ENCODE assay signal across 1 cellular context in the genomic region with DNA sequence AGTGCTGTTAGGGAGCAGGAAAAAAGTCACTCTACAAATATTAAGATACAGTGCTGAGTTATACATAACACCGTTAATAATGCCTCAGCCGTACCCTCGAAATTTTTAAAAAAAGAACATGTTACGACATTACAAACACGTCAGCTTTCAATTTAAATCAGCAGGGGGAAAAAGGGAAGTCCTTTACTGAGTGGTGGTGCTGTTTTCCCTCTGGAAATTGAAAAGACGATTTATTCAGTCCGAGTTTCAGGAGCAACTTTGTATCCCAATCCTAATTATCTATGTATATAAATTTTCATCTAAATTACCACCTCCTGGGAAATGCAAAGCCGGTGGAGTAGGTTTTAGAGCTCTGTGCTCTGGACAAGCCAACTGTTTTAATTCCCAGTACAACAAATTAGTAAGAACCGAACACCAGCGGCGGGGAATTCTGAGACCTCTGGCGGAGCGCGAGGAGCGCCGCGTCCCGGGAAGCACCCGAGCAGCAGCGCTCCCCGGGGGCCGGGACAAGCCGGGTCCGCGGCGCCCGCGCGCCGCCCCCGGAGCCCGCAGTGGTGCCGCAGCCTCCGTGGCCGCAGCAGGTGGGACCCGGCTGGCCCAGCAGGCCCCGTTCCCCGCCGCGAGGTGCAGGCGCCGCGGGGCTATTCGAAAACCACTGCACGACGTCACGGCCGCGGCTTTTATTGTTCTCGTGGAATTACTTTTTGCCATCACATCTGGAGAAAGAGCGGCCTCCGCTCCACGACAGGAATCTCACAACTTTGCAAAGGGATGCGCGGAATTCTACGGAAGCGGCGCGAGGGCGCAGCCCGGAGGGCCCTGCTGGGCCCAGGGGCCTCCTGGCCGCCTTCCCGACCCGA.
TF ChIP-seq lines count a peak whose summit lies in the region.

No MANE protein-coding gene starts in this region.

TF ChIP-seq in GM12878, 131 proteins besides CTCF, POLR2A, EP300 and RAD21 (continued from another document and continues in another):
- no peak for TF ChIP-seq EZH2 (IDR thresholded peaks at IDR 0.05; ENCODE audit: borderline replicate concordance, control insufficient read depth, low read depth, low read length)
- no peak for TF ChIP-seq KLF5 (IDR thresholded peaks at IDR 0.05; ENCODE audit: partially characterized antibody)
- TF ChIP-seq STAT1 (conservative IDR thresholded peaks at IDR 0.05): no peak
- no peak for TF ChIP-seq SP1 (IDR thresholded peaks at IDR 0.05; ENCODE audit: low read depth, low read length)
- no peak for TF ChIP-seq WRNIP1 (IDR thresholded peaks at IDR 0.05; ENCODE audit: borderline replicate concordance, low read depth, low read length)
- no peak for TF ChIP-seq POLR2AphosphoS2 (IDR thresholded peaks at IDR 0.05; ENCODE audit: low read depth, low read length)
- no peak for TF ChIP-seq ZNF384 (IDR thresholded peaks at IDR 0.05; ENCODE audit: borderline replicate concordance, low read depth, low read length)
- 0 out of 2 replicates have a peak, but pooled peaks have one; percentile 17 for TF ChIP-seq NKRF (conservative IDR thresholded peaks at IDR 0.05)
- TF ChIP-seq RB1 (IDR thresholded peaks at IDR 0.05; ENCODE audit: borderline replicate concordance): no peak
- no peak for TF ChIP-seq SIN3A (IDR thresholded peaks at IDR 0.05; ENCODE audit: low read depth, low read length)
- TF ChIP-seq NFYA (IDR thresholded peaks at IDR 0.05; ENCODE audit: borderline replicate concordance, low read depth, low read length): no peak
- no peak for TF ChIP-seq ZBTB4 (CRISPR knock-in tag; IDR thresholded peaks at IDR 0.05)
- TF ChIP-seq NR2C1 (IDR thresholded peaks at IDR 0.05): no peak
- TF ChIP-seq PKNOX1 (IDR thresholded peaks at IDR 0.05): no peak
- no peak for TF ChIP-seq SMARCA5 (IDR thresholded peaks at IDR 0.05)
- TF ChIP-seq TCF3 (IDR thresholded peaks at IDR 0.05; ENCODE audit: borderline replicate concordance, insufficient read depth, low read depth, low read length): 0 out of 2 replicates have a peak, but pooled peaks have one; percentile 38
- no peak for TF ChIP-seq SMAD1 (IDR thresholded peaks at IDR 0.05; ENCODE audit: low read depth, partially characterized antibody)
- TF ChIP-seq CHD1 (IDR thresholded peaks at IDR 0.05; ENCODE audit: low read depth, low read length): 0 out of 2 replicates have a peak, but pooled peaks have one; percentile 22
- peak; percentile 2 for TF ChIP-seq IKZF1 (conservative IDR thresholded peaks at IDR 0.05)
- 0 out of 2 replicates have a peak, but pooled peaks have one; percentile 41 for TF ChIP-seq ATF2 (IDR thresholded peaks at IDR 0.05; ENCODE audit: low read length)
- TF ChIP-seq CHD2 (IDR thresholded peaks at IDR 0.05; ENCODE audit: borderline replicate concordance, low read depth, low read length): no peak
- no peak for TF ChIP-seq TCF7 (IDR thresholded peaks at IDR 0.05; ENCODE audit: borderline replicate concordance)
- 0 out of 2 replicates have a peak, but pooled peaks have one; percentile 26 for TF ChIP-seq IRF4 (IDR thresholded peaks at IDR 0.05; ENCODE audit: low read depth, low read length)
- TF ChIP-seq, protein P1, sequence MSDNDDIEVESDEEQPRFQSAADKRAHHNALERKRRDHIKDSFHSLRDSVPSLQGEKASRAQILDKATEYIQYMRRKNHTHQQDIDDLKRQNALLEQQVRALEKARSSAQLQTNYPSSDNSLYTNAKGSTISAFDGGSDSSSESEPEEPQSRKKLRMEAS (IDR thresholded peaks at IDR 0.05; ENCODE audit: low read depth, low read length): no peak
- TF ChIP-seq, protein P2, sequence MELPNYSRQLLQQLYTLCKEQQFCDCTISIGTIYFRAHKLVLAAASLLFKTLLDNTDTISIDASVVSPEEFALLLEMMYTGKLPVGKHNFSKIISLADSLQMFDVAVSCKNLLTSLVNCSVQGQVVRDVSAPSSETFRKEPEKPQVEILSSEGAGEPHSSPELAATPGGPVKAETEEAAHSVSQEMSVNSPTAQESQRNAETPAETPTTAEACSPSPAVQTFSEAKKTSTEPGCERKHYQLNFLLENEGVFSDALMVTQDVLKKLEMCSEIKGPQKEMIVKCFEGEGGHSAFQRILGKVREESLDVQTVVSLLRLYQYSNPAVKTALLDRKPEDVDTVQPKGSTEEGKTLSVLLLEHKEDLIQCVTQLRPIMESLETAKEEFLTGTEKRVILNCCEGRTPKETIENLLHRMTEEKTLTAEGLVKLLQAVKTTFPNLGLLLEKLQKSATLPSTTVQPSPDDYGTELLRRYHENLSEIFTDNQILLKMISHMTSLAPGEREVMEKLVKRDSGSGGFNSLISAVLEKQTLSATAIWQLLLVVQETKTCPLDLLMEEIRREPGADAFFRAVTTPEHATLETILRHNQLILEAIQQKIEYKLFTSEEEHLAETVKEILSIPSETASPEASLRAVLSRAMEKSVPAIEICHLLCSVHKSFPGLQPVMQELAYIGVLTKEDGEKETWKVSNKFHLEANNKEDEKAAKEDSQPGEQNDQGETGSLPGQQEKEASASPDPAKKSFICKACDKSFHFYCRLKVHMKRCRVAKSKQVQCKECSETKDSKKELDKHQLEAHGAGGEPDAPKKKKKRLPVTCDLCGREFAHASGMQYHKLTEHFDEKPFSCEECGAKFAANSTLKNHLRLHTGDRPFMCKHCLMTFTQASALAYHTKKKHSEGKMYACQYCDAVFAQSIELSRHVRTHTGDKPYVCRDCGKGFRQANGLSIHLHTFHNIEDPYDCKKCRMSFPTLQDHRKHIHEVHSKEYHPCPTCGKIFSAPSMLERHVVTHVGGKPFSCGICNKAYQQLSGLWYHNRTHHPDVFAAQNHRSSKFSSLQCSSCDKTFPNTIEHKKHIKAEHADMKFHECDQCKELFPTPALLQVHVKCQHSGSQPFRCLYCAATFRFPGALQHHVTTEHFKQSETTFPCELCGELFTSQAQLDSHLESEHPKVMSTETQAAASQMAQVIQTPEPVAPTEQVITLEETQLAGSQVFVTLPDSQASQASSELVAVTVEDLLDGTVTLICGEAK (IDR thresholded peaks at IDR 0.05; ENCODE audit: borderline replicate concordance): no peak
- TF ChIP-seq, protein P3, sequence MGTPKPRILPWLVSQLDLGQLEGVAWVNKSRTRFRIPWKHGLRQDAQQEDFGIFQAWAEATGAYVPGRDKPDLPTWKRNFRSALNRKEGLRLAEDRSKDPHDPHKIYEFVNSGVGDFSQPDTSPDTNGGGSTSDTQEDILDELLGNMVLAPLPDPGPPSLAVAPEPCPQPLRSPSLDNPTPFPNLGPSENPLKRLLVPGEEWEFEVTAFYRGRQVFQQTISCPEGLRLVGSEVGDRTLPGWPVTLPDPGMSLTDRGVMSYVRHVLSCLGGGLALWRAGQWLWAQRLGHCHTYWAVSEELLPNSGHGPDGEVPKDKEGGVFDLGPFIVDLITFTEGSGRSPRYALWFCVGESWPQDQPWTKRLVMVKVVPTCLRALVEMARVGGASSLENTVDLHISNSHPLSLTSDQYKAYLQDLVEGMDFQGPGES (IDR thresholded peaks at IDR 0.05): no peak
- no peak for TF ChIP-seq BACH1 (IDR thresholded peaks at IDR 0.05; ENCODE audit: borderline replicate concordance)
- TF ChIP-seq IRF5 (IDR thresholded peaks at IDR 0.05; ENCODE audit: borderline replicate concordance): no peak
- peak; percentile 79; the same call in 1 of the 2 replicates for TF ChIP-seq CREB1 (IDR thresholded peaks at IDR 0.05; ENCODE audit: low read depth)
- TF ChIP-seq, protein P4, sequence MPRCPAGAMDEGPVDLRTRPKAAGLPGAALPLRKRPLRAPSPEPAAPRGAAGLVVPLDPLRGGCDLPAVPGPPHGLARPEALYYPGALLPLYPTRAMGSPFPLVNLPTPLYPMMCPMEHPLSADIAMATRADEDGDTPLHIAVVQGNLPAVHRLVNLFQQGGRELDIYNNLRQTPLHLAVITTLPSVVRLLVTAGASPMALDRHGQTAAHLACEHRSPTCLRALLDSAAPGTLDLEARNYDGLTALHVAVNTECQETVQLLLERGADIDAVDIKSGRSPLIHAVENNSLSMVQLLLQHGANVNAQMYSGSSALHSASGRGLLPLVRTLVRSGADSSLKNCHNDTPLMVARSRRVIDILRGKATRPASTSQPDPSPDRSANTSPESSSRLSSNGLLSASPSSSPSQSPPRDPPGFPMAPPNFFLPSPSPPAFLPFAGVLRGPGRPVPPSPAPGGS (IDR thresholded peaks at IDR 0.05; ENCODE audit: borderline replicate concordance, insufficient read depth, low read depth, low read length, poor library complexity, severe bottlenecking): no peak
- peak; percentile 55; the same call in 1 of the 2 replicates for TF ChIP-seq NFIC (IDR thresholded peaks at IDR 0.05; ENCODE audit: low read depth, low read length)
- no peak for TF ChIP-seq ZNF24 (IDR thresholded peaks at IDR 0.05)
- no peak for TF ChIP-seq E2F8 (IDR thresholded peaks at IDR 0.05; ENCODE audit: low read depth, partially characterized antibody)
